Comparison of ENCODE assay signal across 8 cellular contexts in the genomic region with DNA sequence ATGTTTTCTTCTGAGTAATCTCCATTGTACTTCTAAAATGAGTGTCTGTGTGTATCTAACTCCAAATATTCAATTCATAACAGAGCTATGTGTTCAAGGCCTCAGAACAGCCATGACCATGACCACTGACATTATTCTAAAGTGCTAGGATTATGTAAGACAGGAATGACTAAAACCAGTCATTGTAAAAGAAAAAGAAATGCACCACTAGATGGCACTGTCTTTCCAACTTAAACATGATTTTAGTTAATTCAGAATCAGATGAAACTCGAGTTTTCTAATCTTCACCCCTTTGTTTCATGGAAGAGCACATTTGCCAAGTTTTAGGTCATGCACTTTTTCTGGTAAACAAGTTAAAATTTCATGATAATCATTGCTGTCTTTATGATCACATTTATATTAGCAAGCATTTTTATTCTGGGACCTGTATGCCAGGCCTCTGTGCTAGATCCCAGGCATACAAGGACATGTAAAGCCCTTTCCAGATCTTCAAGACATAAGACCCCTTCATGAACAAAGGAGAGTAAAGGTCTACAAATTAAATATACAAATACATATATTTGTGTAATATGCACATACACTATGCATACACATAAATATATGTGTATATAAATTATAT. TPM values are rescaled to one million over a fixed set of nuclear protein-coding genes. Genes with fewer than 3 reads are reported as not detected.
DNase-seq lines count a peak whose midpoint lies in the region; ATAC-seq, FAIRE-seq and TF ChIP-seq lines count a peak whose summit lies in the region.

No MANE protein-coding gene starts in this region.

- peak; percentile 41 for TF ChIP-seq CTCF in BJ (IDR thresholded peaks at IDR 0.05; ENCODE audit: insufficient read depth, low read depth, low read length)
- peak; percentile 50 for TF ChIP-seq CTCF in LNCAP (IDR thresholded peaks at IDR 0.05)
- TF ChIP-seq CTCF in SU-DHL-6 (IDR thresholded peaks at IDR 0.05; ENCODE audit: insufficient read depth, low read length, poor library complexity, severe bottlenecking): peak; percentile 29
- TF ChIP-seq CTCF in fibroblast of pulmonary artery (IDR thresholded peaks at IDR 0.05; ENCODE audit: low read length, missing control alignments): peak; percentile 47
- TF ChIP-seq CTCF in omental fat pad (IDR thresholded peaks at IDR 0.05): peak in 1 of 3 donors; percentile 43

- POLR2A ChIA-PET in BJ (lab: Charles Lee): no interaction called here

- DNase-seq in BJ (ENCODE audit: low read depth) (peak; percentile 47), GM18507 (ENCODE audit: extremely low spot score, insufficient read length, low read depth) (no peak), fibroblast of pulmonary artery (ENCODE audit: low read depth) (peak; percentile 89), omental fat pad (ENCODE audit: low spot score) (no peak)
- no peak for DNase-seq in activated CD4-positive, alpha-beta T cell treated with anti-CD3 and anti-CD28 coated beads, Interleukin-2, amount 50 U/mL, for 48 hours

- no peaks in the 10 kb centered on the region for H3K9me2 ChIP-seq in SU-DHL-6 (replicated peaks; ENCODE audit: insufficient read depth, low read length)

- H3K27ac ChIP-seq in SU-DHL-6 (ENCODE audit: low read depth, low read length): no peak overlapping the region

- H3K9me3 ChIP-seq in SU-DHL-6 (ENCODE audit: insufficient read depth, low read length): no peaks in the 10 kb centered on the region

- CTCF ChIA-PET in BJ (lab: Yijun Ruan, JAX): interaction anchor here (0.6 to 1.8 kb wide), 11 partner anchors 10 to 586 kb away, joined by 3 to 11 read pairs (median 5); partner anchors contain the start of gene RSU1

- no peak overlapping the region for H2AFZ ChIP-seq in SU-DHL-6 (ENCODE audit: low read depth, low read length, severe bottlenecking)

- ATAC-seq in omental fat pad (ENCODE audit: low FRiP score) (peak; percentile 75), HG02571 (IDR thresholded peaks at IDR 0.05; ENCODE audit: unreplicated experiment) (no peak)

- no peaks in the 10 kb centered on the region for H4K20me1 ChIP-seq in SU-DHL-6 (ENCODE audit: low read depth, low read length)

- no peak overlapping the region for H3K4me2 ChIP-seq in SU-DHL-6 (ENCODE audit: low read depth, low read length, poor library complexity, severe bottlenecking)

- H3K36me3 ChIP-seq in BJ (ENCODE audit: control insufficient read depth, insufficient read depth, low read length): no peaks in the 10 kb centered on the region
- H3K36me3 ChIP-seq in SU-DHL-6 (ENCODE audit: low read length): no peaks in the 10 kb centered on the region

- H3K27me3 ChIP-seq in BJ (ENCODE audit: control insufficient read depth, insufficient read depth, low read length) (no peaks in the 10 kb centered on the region), SU-DHL-6 (ENCODE audit: low read length) (no peaks in the 10 kb centered on the region)

- peak; percentile 69 for FAIRE-seq in GM18507 (lab: Jason Lieb, UNC)

- no peaks in the 10 kb centered on the region for H3K79me2 ChIP-seq in SU-DHL-6 (ENCODE audit: insufficient read depth, low read length)

- H3K4me3 ChIP-seq in BJ (ENCODE audit: low read depth, low read length) (no peak overlapping the region), SU-DHL-6 (ENCODE audit: insufficient read depth, low read length, poor library complexity, severe bottlenecking) (no peak overlapping the region), fibroblast of pulmonary artery (replicated peaks; ENCODE audit: low read depth, low read length) (no peak overlapping the region)

- no peak overlapping the region for H3K9ac ChIP-seq in SU-DHL-6 (ENCODE audit: low read length)

- no peaks in the 10 kb centered on the region for H3F3A ChIP-seq in SU-DHL-6 (ENCODE audit: insufficient read depth)

RNA-seq across cellular contexts. Expression of gene RSU1, which starts 26.1 kb away (rescaled TPM):
- polyA plus RNA-seq in BJ (2011; rRNA removed): 277 and 339 TPM in 2 replicates
- 90.5 and 128 TPM in 2 replicates for polyA minus RNA-seq in BJ (2011; rRNA and poly(A)+ RNA removed)
- total RNA-seq in omental fat pad: 100 to 1,000 TPM in 1 of 4 donors, 10 to 100 TPM in 3; 57.5 to 121 (median 81.6) TPM

Comparison
In these comparisons a context has a peak if more than half of its experiments do, and no peak if none do; other contexts are left out.
1. DNase-seq: peak in BJ (single experiment) and fibroblast of pulmonary artery (single experiment); none in GM18507 (single experiment), omental fat pad (single experiment) and activated CD4-positive, alpha-beta T cell treated with anti-CD3 and anti-CD28 coated beads, Interleukin-2, amount 50 U/mL, for 48 hours (0 of 2).